In genomic region chr1:209827384-209828261, GRCh38 we compare ENCODE assay signal across 8 cellular contexts. TPM values are rescaled to one million over a fixed set of nuclear protein-coding genes. Genes with fewer than 3 reads are reported as not detected.
DNase-seq lines count a peak whose midpoint lies in the region; ATAC-seq and TF ChIP-seq lines count a peak whose summit lies in the region.

Gene UTP25, plus strand, starts transcription at chr1:209827972. Its CDS starts 92 bp downstream, at chr1:209828064.

- peak; percentile 71 for TF ChIP-seq CTCF in CD4-positive, alpha-beta T cell (IDR thresholded peaks at IDR 0.05)
- TF ChIP-seq CTCF in dorsolateral prefrontal cortex (IDR thresholded peaks at IDR 0.05 in 54 of 56, conservative IDR thresholded peaks at IDR 0.05 in 2 of 56; ENCODE audit: low read depth in 1 of 56, partially characterized antibody in 56 of 56), result peak; percentile 72 to 95 (median 88)
- peak; percentile 63 to 71 (median 67) for TF ChIP-seq CTCF in right lobe of liver (IDR thresholded peaks at IDR 0.05)

- CTCF ChIA-PET in CD4-positive, alpha-beta T cell (lab: Charles Lee), result interaction anchor here (1.0 to 2.0 kb wide), 11 partner anchors 10 to 78 kb away, joined by 3 to 16 read pairs (median 4); partner anchors contain the start of gene IRF6

- peak within 1 kb of the TSS; percentile 93 for H3K4me3 Mint-ChIP-seq in CD4-positive, alpha-beta T cell

- H3K36me3 ChIP-seq in right lobe of liver, result peaks cover 0 to 19% (median 9%) of the 10 kb centered on the region in 4 donors

- H3K27me3 ChIP-seq in CD4-positive, alpha-beta T cell (ENCODE audit: control insufficient read depth, insufficient read depth, low read length), result no peaks in the 10 kb centered on the region
- H3K27me3 ChIP-seq in dorsolateral prefrontal cortex (peaks cover 0 to 5% (median 0%) of the 10 kb centered on the region in 45 donors), right lobe of liver (no peaks in the 10 kb centered on the region)

- H3K4me1 Mint-ChIP-seq in CD4-positive, alpha-beta T cell (ENCODE audit: low read depth), result peaks cover 50% of the 10 kb centered on the region

- H3K4me3 ChIP-seq in dorsolateral prefrontal cortex (peak within 1 kb of the TSS; percentile 54 to 100 (median 88)), right lobe of liver (peak within 1 kb of the TSS; percentile 69 to 92 (median 74))

- H3K27ac ChIP-seq in CD4-positive, alpha-beta T cell (ENCODE audit: low read depth, low read length), result peak within 1 kb of the TSS; percentile 62
- H3K27ac ChIP-seq in dorsolateral prefrontal cortex, result peak within 1 kb of the TSS in 52 of 59 donors; percentile 23 to 91 (median 73)
- peak within 1 kb of the TSS; percentile 44 to 65 (median 54) for H3K27ac ChIP-seq in right lobe of liver

- WGBS in right lobe of liver (ENCODE audit: insufficient coverage, low coverage, low lambda C conversion rate, missing lambda C conversion rate), result 10% methylated on average over 44 of the region's 51 CpGs

- TF ChIP-seq POLR2A in right lobe of liver (IDR thresholded peaks at IDR 0.05), result peak; percentile 88

- no peaks in the 10 kb centered on the region for H3K9me3 Mint-ChIP-seq in CD4-positive, alpha-beta T cell

- H3K36me3 Mint-ChIP-seq in CD4-positive, alpha-beta T cell (ENCODE audit: low read depth), result peaks cover 37% of the 10 kb centered on the region

- no peaks in the 10 kb centered on the region for H3K9me3 ChIP-seq in CD4-positive, alpha-beta T cell (ENCODE audit: control insufficient read depth, low read length)
- H3K9me3 ChIP-seq in right lobe of liver, result no peaks in the 10 kb centered on the region

- peak; percentile 82 to 93 (median 89) for DNase-seq in CD4-positive, alpha-beta T cell
- DNase-seq in NCI-H774 (lab: John Stamatoyannopoulos, UW), result peak; percentile 95
- peak; percentile 91 to 93 for DNase-seq in activated CD4-positive, alpha-beta T cell treated with anti-CD3 and anti-CD28 coated beads, Interleukin-2, amount 50 U/mL, for 4 hours
- DNase-seq in dorsolateral prefrontal cortex, result peak; percentile 85 to 95 (median 91)
- peak; percentile 89 to 93 (median 92) for DNase-seq in right lobe of liver
- DNase-seq in stimulated activated CD4-positive, alpha-beta T cell treated with anti-CD3 and anti-CD28 coated beads, Interleukin-4, amount 100 ng/mL, for 4 hours, result peak; percentile 86 to 93

- POLR2A ChIA-PET in CD4-positive, alpha-beta T cell (lab: Charles Lee), result interaction anchor here (0.6 to 2.2 kb wide), 9 partner anchors 9 to 82 kb away, joined by 3 to 18 read pairs (median 4); partner anchors contain the start of genes C1orf74 and TRAF3IP3

- ATAC-seq in CD4-positive, alpha-beta T cell (ENCODE audit: poor library complexity), result peak; percentile 88
- ATAC-seq in GM19397 (IDR thresholded peaks at IDR 0.05; ENCODE audit: unreplicated experiment), result peak; percentile 95
- peak; percentile 89 for ATAC-seq in HG03571 (IDR thresholded peaks at IDR 0.05; ENCODE audit: unreplicated experiment)
- ATAC-seq in right lobe of liver, result peak; percentile 97 to 99 (median 98)

- peak within 1 kb of the TSS; percentile 91 for H3K27ac Mint-ChIP-seq in CD4-positive, alpha-beta T cell

- peaks cover 0 to 8% (median 0%) of the 10 kb centered on the region in 4 donors for H3K4me1 ChIP-seq in right lobe of liver

- intact Hi-C loops in CD4-positive, alpha-beta T cell (cut with DNase I, micrococcal nuclease), result loop anchor here (1.0 to 5.0 kb wide), 3 partner anchors 41 to 60 kb away; partner anchors contain the start of gene C1orf74 (in 1 of the 2)
- intact Hi-C loops in dorsolateral prefrontal cortex (cut with DNase I), result loop anchor here (2.0 to 5.0 kb wide), 3 partner anchors 45 to 250 kb away; partner anchors contain the start of gene C1orf74 (in 1 of the 2)
- intact Hi-C loops in right lobe of liver (cut with DNase I), result no loop called here

- peaks cover 7% of the 10 kb centered on the region for H3K27me3 Mint-ChIP-seq in CD4-positive, alpha-beta T cell

RNA-seq across cellular contexts. Expression of gene UTP25, which starts in this region (rescaled TPM):
- total RNA-seq in CD4-positive, alpha-beta T cell, result 1 to 10 TPM; 6.0 to 6.4 TPM
- total RNA-seq in dorsolateral prefrontal cortex, result 10 to 100 TPM in 71 of 120 experiments, 1 to 10 TPM in 49; 6.2 to 14.2 (median 10.6) TPM
- total RNA-seq in right lobe of liver, result 1 to 10 TPM; 4.6 to 10.0 (median 6.4) TPM

Comparison
In these comparisons a context has a peak if more than half of its experiments do, and no peak if none do; other contexts are left out.
1. Peak in every context shown above with its lines: DNase-seq, ATAC-seq, H3K4me3 ChIP-seq and H3K27ac ChIP-seq.
2. intact Hi-C loops: an anchor here in CD4-positive, alpha-beta T cell (1.0 to 5.0 kb wide) and dorsolateral prefrontal cortex (2.0 to 5.0 kb wide); none called in right lobe of liver.